ENCODE assay signal across 18 cellular contexts in genomic region chr5:79257314-79257713, GRCh38. TPM values are rescaled to one million over a fixed set of nuclear protein-coding genes. Genes with fewer than 3 reads are reported as not detected.
DNase-seq lines count a peak whose midpoint lies in the region; ATAC-seq, FAIRE-seq and TF ChIP-seq lines count a peak whose summit lies in the region.
"Had no signal": no experiment of that assay in that cellular context is flagged by ENCODE, and none has a peak within 500 bp of the region (broad histone marks: within the 10 kb centered on the region; RNA-seq: fewer than 3 reads in every experiment).

No MANE protein-coding gene starts in this region.

- H2BK5ac ChIP-seq in trophoblast cell (ENCODE audit: low read depth, low read length, poor library complexity) = no peak overlapping the region

- no peaks in the 10 kb centered on the region for H3K79me1 ChIP-seq in trophoblast cell (ENCODE audit: low read length)

- no peak overlapping the region for H2AK5ac ChIP-seq in trophoblast cell (ENCODE audit: low read length)

- no peak overlapping the region for H3K14ac ChIP-seq in trophoblast cell (ENCODE audit: low read length)

- TF ChIP-seq CTCF in OCI-LY7 (conservative IDR thresholded peaks at IDR 0.05; ENCODE audit: low read length) (no peak), K562 (IDR thresholded peaks at IDR 0.05 in 2 of 3, conservative IDR thresholded peaks at IDR 0.05 in 1 of 3; ENCODE audit: insufficient read depth in 2 of 3, low read depth in 1 of 3, low read length in 3 of 3) (no peak), body of pancreas (IDR thresholded peaks at IDR 0.05) (no peak), GM20000 (IDR thresholded peaks at IDR 0.05; ENCODE audit: extremely low read depth, missing control alignments) (no peak)

- peaks cover 46% of the 10 kb centered on the region for H3K4me1 ChIP-seq in HUES48 (ENCODE audit: control insufficient read depth, insufficient read depth, low read length)
- H3K4me1 ChIP-seq in OCI-LY7 (ENCODE audit: insufficient read depth, low read length, poor library complexity, severe bottlenecking) = peaks cover 49% of the 10 kb centered on the region
- H3K4me1 ChIP-seq in K562 (replicated peaks in 1 of 2; ENCODE audit: control insufficient read depth in 2 of 2, insufficient read depth in 2 of 2, low read length in 2 of 2) = peaks cover 6 to 10% of the 10 kb centered on the region in 2 experiments; a peak in 3 of 5 replicates
- H3K4me1 ChIP-seq in trophoblast cell (ENCODE audit: control insufficient read depth in 1 of 2, insufficient read depth in 2 of 2, low read length in 2 of 2) = peaks cover 3% of the 10 kb centered on the region in 2 experiments
- peaks cover 38% of the 10 kb centered on the region for H3K4me1 ChIP-seq in body of pancreas

- no peak for TF ChIP-seq EP300 in K562 (IDR thresholded peaks at IDR 0.05; ENCODE audit: low read length)

- H4K12ac ChIP-seq in trophoblast cell (ENCODE audit: low read depth, low read length) = no peak overlapping the region

- intact Hi-C loops in OCI-LY7 (cut with micrococcal nuclease; ENCODE audit: unreplicated experiment) = no loop called here
- intact Hi-C loops in K562 (cut with micrococcal nuclease) = loop anchor here (2.0 kb wide), 1 partner anchor 207 kb away; no protein-coding TSS in a partner anchor
- intact Hi-C loops in body of pancreas (cut with DNase I) = no loop called here

- WGBS in K562 (ENCODE audit: insufficient coverage, low coverage, missing lambda C conversion rate) = 75% methylated on average over 6 of the region's 6 CpGs
- WGBS in trophoblast cell (ENCODE audit: extremely low coverage, insufficient coverage, insufficient read length) = no CpG with 5 or more reads among the region's 6 CpGs
- 92 to 93% methylated on average over 6 of the region's 6 CpGs for WGBS in body of pancreas, 2 donors

- H3K23ac ChIP-seq in trophoblast cell (ENCODE audit: low read length) = no peak overlapping the region

- POLR2A ChIA-PET in OCI-LY7 (lab: Charles Lee) = interaction anchor here (0.6 to 1.1 kb wide), 4 partner anchors 23 to 125 kb away, joined by 3 to 5 read pairs (median 3); no protein-coding TSS in a partner anchor
- POLR2A ChIA-PET in K562 (lab: Yijun Ruan, JAX) = interaction anchor here (0.9 kb wide), 1 partner anchor 11 kb away, joined by 3 read pairs; no protein-coding TSS in a partner anchor

- TF ChIP-seq POLR2A in K562 (conservative IDR thresholded peaks at IDR 0.05) = no peak
- no peak for TF ChIP-seq POLR2A in body of pancreas (IDR thresholded peaks at IDR 0.05)

- peak overlapping the region; percentile 12; the same call in 1 of the 2 replicates for H3K9ac ChIP-seq in HUES48 (ENCODE audit: low read depth, low read length)
- no peak overlapping the region for H3K9ac ChIP-seq in K562 (ENCODE audit: insufficient read depth in 1 of 2, low read depth in 2 of 2, low read length in 2 of 2)
- H3K9ac ChIP-seq in trophoblast cell (ENCODE audit: low read length) = no peak overlapping the region

- H3K4me3 ChIP-seq in HUES48 (ENCODE audit: low read depth, low read length) = no peak overlapping the region
- H3K4me3 ChIP-seq in OCI-LY7 (ENCODE audit: low read depth, low read length, poor library complexity, severe bottlenecking) = no peak overlapping the region
- H3K4me3 ChIP-seq in K562 = no peak overlapping the region
- no peak overlapping the region for H3K4me3 ChIP-seq in trophoblast cell (ENCODE audit: low read depth, low read length)
- no peak overlapping the region for H3K4me3 ChIP-seq in body of pancreas

- no peaks in the 10 kb centered on the region for H3K9me1 ChIP-seq in K562 (ENCODE audit: control insufficient read depth, insufficient read depth, low read length)

- peak overlapping the region; percentile 18 for H3K18ac ChIP-seq in trophoblast cell (ENCODE audit: low read length)

- H4K20me1 ChIP-seq in OCI-LY7 (ENCODE audit: insufficient read depth, low read length) (no peaks in the 10 kb centered on the region), K562 (replicated peaks; ENCODE audit: control insufficient read depth, insufficient read depth, low read length) (peaks cover 14% of the 10 kb centered on the region; the same call in 1 of the 2 replicates)

- H2BK12ac ChIP-seq in trophoblast cell (ENCODE audit: low read length) = no peak overlapping the region

- no peaks in the 10 kb centered on the region for H3K27me3 ChIP-seq in HUES48 (ENCODE audit: control insufficient read depth, insufficient read depth, low read length)
- H3K27me3 ChIP-seq in K562 (ENCODE audit: control insufficient read depth in 2 of 2, insufficient read depth in 2 of 2, low read length in 2 of 2) = no peaks in the 10 kb centered on the region
- no peaks in the 10 kb centered on the region for H3K27me3 ChIP-seq in trophoblast cell (ENCODE audit: insufficient read depth, low read length)
- no peaks in the 10 kb centered on the region for H3K27me3 ChIP-seq in body of pancreas

- no peak overlapping the region for H4K8ac ChIP-seq in trophoblast cell (ENCODE audit: low read depth, low read length)

- H3K4ac ChIP-seq in trophoblast cell (ENCODE audit: low read depth, low read length) = no peak overlapping the region

- H3K27ac ChIP-seq in HUES48 (ENCODE audit: low read depth, low read length) (no peak overlapping the region), OCI-LY7 (ENCODE audit: low read depth, low read length, poor library complexity, severe bottlenecking) (peak overlapping the region; percentile 3), K562 (ENCODE audit: extremely low read depth, low read depth, low read length) (no peak overlapping the region), trophoblast cell (ENCODE audit: low read depth, low read length) (no peak overlapping the region), body of pancreas (no peak overlapping the region)

- H3K9me2 ChIP-seq in OCI-LY7 (ENCODE audit: insufficient read depth, low read length) = no peaks in the 10 kb centered on the region

- H2AFZ ChIP-seq in OCI-LY7 (ENCODE audit: low read length) (no peak overlapping the region), K562 (ENCODE audit: low read depth, low read length) (no peak overlapping the region), trophoblast cell (ENCODE audit: insufficient read depth, low read length, poor library complexity) (no peak overlapping the region)

- no peak for TF ChIP-seq RAD21 in K562 (CRISPR knock-in tag; conservative IDR thresholded peaks at IDR 0.05 in 1 of 2, IDR thresholded peaks at IDR 0.05 in 1 of 2)

- ATAC-seq in K562 (no peak), body of pancreas (no peak)

- H3K79me2 ChIP-seq in OCI-LY7 (ENCODE audit: insufficient read depth, low read depth, low read length) (peaks cover 19% of the 10 kb centered on the region; the same call in 1 of the 2 replicates), K562 (ENCODE audit: control insufficient read depth, insufficient read depth, low read length) (peaks cover 8% of the 10 kb centered on the region), trophoblast cell (ENCODE audit: control insufficient read depth, insufficient read depth, low read length, poor library complexity) (no peaks in the 10 kb centered on the region)

- DNase-seq in OCI-LY7 (ENCODE audit: low spot score) (no peak), K562 (ENCODE audit: extremely low read depth in 1 of 4, low spot score in 3 of 4) (no peak), trophoblast cell (peak in 1 of 2 donors; percentile 23), T-helper 1 cell (no peak), body of pancreas (no peak), GM20000 (ENCODE audit: low spot score) (no peak)
- DNase-seq: C1 segment of cervical spinal cord; CD4-positive, alpha-beta memory T cell; COR-L47; DMS153; DND-41; GOT3; H7; HCEC 1CT had no signal

- peak; percentile 44 for FAIRE-seq in K562 (lab: Jason Lieb, UNC)
- FAIRE-seq: G401.6, GM12892, GM19239 had no signal

- CTCF ChIA-PET in OCI-LY7 (lab: Charles Lee; ENCODE audit: unreplicated experiment) = interaction anchor here (0.6 to 0.7 kb wide), 2 partner anchors 216 to 298 kb away, joined by 7 to 11 read pairs; no protein-coding TSS in a partner anchor
- CTCF ChIA-PET in K562 (lab: Yijun Ruan, JAX; ENCODE audit: low intra/inter-chr PET ratio) = no interaction called here

- no peaks in the 10 kb centered on the region for H3K9me3 ChIP-seq in HUES48 (ENCODE audit: control insufficient read depth, insufficient read depth, low read length)
- peaks cover 9% of the 10 kb centered on the region; the same call in 1 of the 2 replicates for H3K9me3 ChIP-seq in OCI-LY7 (ENCODE audit: low read length)
- H3K9me3 ChIP-seq in K562 (replicated peaks; ENCODE audit: control insufficient read depth, insufficient read depth, low read depth, low read length) = no peaks in the 10 kb centered on the region
- H3K9me3 ChIP-seq in trophoblast cell (ENCODE audit: insufficient read depth, low read depth, low read length) = no peaks in the 10 kb centered on the region
- no peaks in the 10 kb centered on the region for H3K9me3 ChIP-seq in body of pancreas

- H4K91ac ChIP-seq in trophoblast cell (ENCODE audit: low read depth, low read length) = no peak overlapping the region

- H3K36me3 ChIP-seq in HUES48 (ENCODE audit: control insufficient read depth, insufficient read depth, low read length) (no peaks in the 10 kb centered on the region), OCI-LY7 (ENCODE audit: insufficient read depth, low read length) (no peaks in the 10 kb centered on the region; the same call in 1 of the 2 replicates), K562 (ENCODE audit: control insufficient read depth, insufficient read depth, low read length) (no peaks in the 10 kb centered on the region), trophoblast cell (ENCODE audit: control insufficient read depth in 1 of 2, insufficient read depth in 2 of 2, low read length in 2 of 2) (no peaks in the 10 kb centered on the region), body of pancreas (replicated peaks in 1 of 2; ENCODE audit: insufficient read depth in 1 of 2, low read depth in 2 of 2) (no peaks in the 10 kb centered on the region)

- BruUV-seq in OCI-LY7 (replicated peaks; lab: Mats Ljungman, UMichigan) = no TSS peak
- no TSS peak for BruUV-seq in K562 (replicated peaks; lab: Mats Ljungman, UMichigan)

- H3K4me2 ChIP-seq in OCI-LY7 (ENCODE audit: low read length) (no peak overlapping the region), K562 (ENCODE audit: insufficient read depth, low read length) (no peak overlapping the region), trophoblast cell (ENCODE audit: low read length) (no peak overlapping the region)

- H2BK120ac ChIP-seq in trophoblast cell (ENCODE audit: insufficient read depth, low read length, poor library complexity) = no peak overlapping the region

- in situ Hi-C loops in K562 (cut with MboI) = no loop called here

RNA-seq across cellular contexts. Expression of gene JMY, which starts 21.4 kb away (rescaled TPM):
- 4.3 and 4.5 TPM in 2 replicates for total RNA-seq in OCI-LY7 (2014; rRNA removed; shearing (Covaris generic))
- 6.3 and 7.1 TPM in 2 replicates for total RNA-seq in OCI-LY7 (2022)
- total RNA-seq in K562 (2011; cell fraction: chromatin; rRNA removed; ENCODE audit: low replicate concordance) = 3.2 and 10.4 TPM in 2 replicates
- 2.8 and 3.8 TPM in 2 replicates for total RNA-seq in K562 (2011; cell fraction: nucleolus; rRNA removed)
- 5.1 and 7.3 TPM in 2 replicates for total RNA-seq in K562 (2011; cell fraction: nucleoplasm; rRNA removed)
- total RNA-seq in K562 (2014; rRNA removed) = 4.5 and 4.7 TPM in 2 replicates
- 5.2 and 6.5 TPM in 2 replicates for total RNA-seq in K562 (2014; rRNA removed; fragmentation: Illumina TruSeq; extraction: Trizol)
- total RNA-seq in K562 (2015; rRNA removed; fragmentation: Illumina TruSeq; extraction: Trizol) = 2.3 and 2.5 TPM in 2 replicates
- total RNA-seq in K562 (2021) = 4.6 and 5.5 TPM in 2 replicates
- polyA plus RNA-seq in K562 (2011; rRNA removed) = 2.3 and 2.5 TPM in 2 replicates
- 0.34 and 1.0 TPM in 2 replicates for polyA plus RNA-seq in K562 (2011; cell fraction: cytosol; rRNA removed)
- polyA plus RNA-seq in K562 (2011; cell fraction: nucleus; rRNA removed) = 2.5 and 4.0 TPM in 2 replicates
- 2.0 and 4.4 TPM in 2 replicates for polyA plus RNA-seq in K562 (2012)
- polyA plus RNA-seq in K562 (2014; fragmentation: Illumina TruSeq; extraction: Trizol) = 3.7 and 3.9 TPM in 2 replicates
- 1 to 10 TPM; 1.1 TPM for polyA plus RNA-seq in K562 (2014; fragmentation: Nextera tagmentation; extraction: Ambion mirVana)
- 2.8 and 3.9 TPM in 2 replicates for polyA plus RNA-seq in K562 (2014; rRNA removed)
- 4.7 and 6.1 TPM in 2 replicates for polyA minus RNA-seq in K562 (2011; rRNA and poly(A)+ RNA removed)
- polyA minus RNA-seq in K562 (2011; cell fraction: cytosol; rRNA and poly(A)+ RNA removed) = 2.6 TPM in 2 replicates
- polyA minus RNA-seq in K562 (2011; cell fraction: nucleus; rRNA and poly(A)+ RNA removed) = 3.1 and 5.4 TPM in 2 replicates
- polyA plus RNA-seq in trophoblast cell (2013) = 3.3 TPM in 2 replicates
- 10 to 100 TPM; 11.9 to 15.8 TPM for total RNA-seq in body of pancreas
